Comparison of ENCODE assay signal across 14 cellular contexts in the genomic region with DNA sequence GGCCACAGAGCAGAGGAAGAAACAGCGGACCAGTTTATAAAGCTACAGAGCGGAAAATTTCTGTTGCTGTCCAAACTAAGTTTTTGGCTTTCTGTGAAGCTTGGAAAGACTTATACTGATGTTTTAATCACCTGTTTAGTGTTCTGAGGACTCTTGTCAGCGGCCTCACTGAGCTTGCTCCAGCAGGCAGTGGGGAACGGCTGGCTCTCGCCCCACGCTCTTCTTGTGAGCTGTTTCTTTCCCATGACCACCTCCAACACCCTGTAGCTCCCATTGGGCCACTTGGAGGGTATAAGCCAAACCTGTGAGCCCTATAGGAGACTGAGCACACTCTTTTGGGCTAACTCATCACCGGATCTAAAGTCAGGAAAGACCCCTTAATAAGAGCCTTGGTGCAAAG. TPM values are rescaled to one million over a fixed set of nuclear protein-coding genes. Genes with fewer than 3 reads are reported as not detected.
DNase-seq lines count a peak whose midpoint lies in the region; ATAC-seq and TF ChIP-seq lines count a peak whose summit lies in the region.
"Had no signal": no experiment of that assay in that cellular context is flagged by ENCODE, and none has a peak within 500 bp of the region (broad histone marks: within the 10 kb centered on the region; RNA-seq: fewer than 3 reads in every experiment).

No MANE protein-coding gene starts in this region.

- no peaks in the 10 kb centered on the region for H3K9me3 ChIP-seq in naive thymus-derived CD4-positive, alpha-beta T cell (ENCODE audit: control insufficient read depth in 2 of 3, low read length in 3 of 3)
- H3K9me3 ChIP-seq in thymus (ENCODE audit: control insufficient read depth) = no peaks in the 10 kb centered on the region
- H3K9me3 ChIP-seq: BE2C had no signal

- no peaks in the 10 kb centered on the region for H3K27me3 ChIP-seq in naive thymus-derived CD4-positive, alpha-beta T cell (ENCODE audit: control insufficient read depth in 2 of 2, insufficient read depth in 2 of 2, low read length in 2 of 2)
- no peaks in the 10 kb centered on the region for H3K27me3 ChIP-seq in thymus (ENCODE audit: control insufficient read depth, insufficient read depth)
- H3K27me3 ChIP-seq: BE2C had no signal

- no peaks in the 10 kb centered on the region for H3K36me3 ChIP-seq in naive thymus-derived CD4-positive, alpha-beta T cell (ENCODE audit: control insufficient read depth in 2 of 3, insufficient read depth in 3 of 3, low read length in 3 of 3)
- peaks cover 10% of the 10 kb centered on the region for H3K36me3 ChIP-seq in thymus (ENCODE audit: control insufficient read depth, insufficient read depth)
- H3K36me3 ChIP-seq: BE2C had no signal

- H3K4me1 Mint-ChIP-seq in HFFc6 (ENCODE audit: low read depth) (peaks cover 36% of the 10 kb centered on the region), WTC11 (peaks cover 8% of the 10 kb centered on the region; the same call in 1 of the 2 replicates)
- H3K4me1 Mint-ChIP-seq in naive thymus-derived CD4-positive, alpha-beta T cell = peaks cover 12 to 51% (median 35%) of the 10 kb centered on the region in 7 donors

- no peak for ATAC-seq in WTC11
- ATAC-seq in naive thymus-derived CD4-positive, alpha-beta T cell = no peak

- CTCF ChIA-PET in WTC11 (lab: Charles Lee) = interaction anchor here (0.7 to 2.6 kb wide), 8 partner anchors 9 to 250 kb away, joined by 3 to 9 read pairs (median 4); no protein-coding TSS in a partner anchor
- CTCF ChIA-PET in naive thymus-derived CD4-positive, alpha-beta T cell (lab: Charles Lee) = no interaction called here

- H3K4me3 ChIP-seq in naive thymus-derived CD4-positive, alpha-beta T cell (ENCODE audit: low read length) = no peak overlapping the region
- no peak overlapping the region for H3K4me3 ChIP-seq in thymus (ENCODE audit: low read length)
- H3K4me3 ChIP-seq: SK-N-MC had no signal

- POLR2A ChIA-PET in WTC11 (lab: Charles Lee) = interaction anchor here (0.7 kb wide), 1 partner anchor 12 kb away, joined by 6 read pairs; no protein-coding TSS in a partner anchor
- POLR2A ChIA-PET in naive thymus-derived CD4-positive, alpha-beta T cell (lab: Charles Lee) = interaction anchor here (0.5 to 1.1 kb wide), 2 partner anchors 163 to 1791 kb away, joined by 3 read pairs; no protein-coding TSS in a partner anchor

- no peak for DNase-seq in HFFc6
- DNase-seq in WTC11 (ENCODE audit: low spot score) = no peak
- DNase-seq in naive thymus-derived CD4-positive, alpha-beta T cell = no peak
- no peak for DNase-seq in cortex of kidney (lab: John Stamatoyannopoulos, UW)
- DNase-seq in GM03348 (ENCODE audit: low spot score) = no peak
- no peak for DNase-seq in DMS114 treated with DMSO at 0.1 percent for 48 hours (lab: John Stamatoyannopoulos, UW; ENCODE audit: unreplicated experiment)
- DNase-seq: BE2C; KG1; NCI-H1092; NCI-H187; NCI-H69; NK-92 treated with Interleukin-12 subunit alpha and Interleukin-12 subunit beta, amount 100 ng/mL, for 24 hours had no signal

- 95% methylated on average over 7 of the region's 7 CpGs for WGBS in thymus

- H3K9me3 Mint-ChIP-seq in HFFc6 = no peaks in the 10 kb centered on the region
- H3K9me3 Mint-ChIP-seq in WTC11 = no peaks in the 10 kb centered on the region
- H3K9me3 Mint-ChIP-seq in naive thymus-derived CD4-positive, alpha-beta T cell = no peaks in the 10 kb centered on the region

- H3K36me3 Mint-ChIP-seq in HFFc6 (ENCODE audit: low read depth) (peaks cover 15% of the 10 kb centered on the region), WTC11 (no peaks in the 10 kb centered on the region; the same call in 1 of the 2 replicates)
- peaks cover 0 to 24% (median 14%) of the 10 kb centered on the region in 5 donors for H3K36me3 Mint-ChIP-seq in naive thymus-derived CD4-positive, alpha-beta T cell

- no peak overlapping the region for H3K27ac ChIP-seq in naive thymus-derived CD4-positive, alpha-beta T cell (ENCODE audit: low read depth, low read length)
- peak overlapping the region; percentile 26 for H3K27ac ChIP-seq in thymus (ENCODE audit: low read depth)
- H3K27ac ChIP-seq: SK-N-MC had no signal

- peaks cover 0 to 11% of the 10 kb centered on the region in 2 donors for H3K4me1 ChIP-seq in naive thymus-derived CD4-positive, alpha-beta T cell (ENCODE audit: control insufficient read depth in 2 of 2, insufficient read depth in 2 of 2, low read length in 2 of 2)
- no peaks in the 10 kb centered on the region for H3K4me1 ChIP-seq in thymus (ENCODE audit: control insufficient read depth, insufficient read depth, low read length)
- H3K4me1 ChIP-seq: BE2C had no signal

- H3K4me3 Mint-ChIP-seq in HFFc6 (no peak overlapping the region), WTC11 (no peak overlapping the region)
- H3K4me3 Mint-ChIP-seq in naive thymus-derived CD4-positive, alpha-beta T cell = no peak overlapping the region

- TF ChIP-seq CTCF in HFFc6 (IDR thresholded peaks at IDR 0.05) = no peak
- no peak for TF ChIP-seq CTCF in WTC11 (IDR thresholded peaks at IDR 0.05)

- intact Hi-C loops in naive thymus-derived CD4-positive, alpha-beta T cell (cut with micrococcal nuclease) = no loop called here

- peaks cover 3% of the 10 kb centered on the region for H3K27me3 Mint-ChIP-seq in HFFc6 (ENCODE audit: insufficient read depth)
- no peaks in the 10 kb centered on the region for H3K27me3 Mint-ChIP-seq in WTC11 (ENCODE audit: low read depth)
- no peaks in the 10 kb centered on the region for H3K27me3 Mint-ChIP-seq in naive thymus-derived CD4-positive, alpha-beta T cell

- H3K27ac Mint-ChIP-seq in HFFc6 (peak overlapping the region; percentile 63; the same call in 1 of the 2 replicates), WTC11 (peak overlapping the region; percentile 68; the same call in 1 of the 2 replicates)
- peak overlapping the region in 5 of 9 donors; percentile 41 to 74 (median 62) for H3K27ac Mint-ChIP-seq in naive thymus-derived CD4-positive, alpha-beta T cell

TF ChIP-seq in WTC11, 78 proteins besides CTCF, POLR2A, EP300 and RAD21 (continues in another document):
- TF ChIP-seq MXD4 (CRISPR knock-in tag; IDR thresholded peaks at IDR 0.05; ENCODE audit: borderline replicate concordance) (no peak), ZNF263 (CRISPR knock-in tag; IDR thresholded peaks at IDR 0.05; ENCODE audit: low read depth) (no peak), ATF1 (CRISPR knock-in tag; IDR thresholded peaks at IDR 0.05) (no peak), JAZF1 (CRISPR knock-in tag; IDR thresholded peaks at IDR 0.05) (no peak), ZBTB21 (CRISPR knock-in tag; IDR thresholded peaks at IDR 0.05; ENCODE audit: borderline replicate concordance) (no peak), SP1 (CRISPR knock-in tag; conservative IDR thresholded peaks at IDR 0.05) (no peak)
- TF ChIP-seq, protein P1, sequence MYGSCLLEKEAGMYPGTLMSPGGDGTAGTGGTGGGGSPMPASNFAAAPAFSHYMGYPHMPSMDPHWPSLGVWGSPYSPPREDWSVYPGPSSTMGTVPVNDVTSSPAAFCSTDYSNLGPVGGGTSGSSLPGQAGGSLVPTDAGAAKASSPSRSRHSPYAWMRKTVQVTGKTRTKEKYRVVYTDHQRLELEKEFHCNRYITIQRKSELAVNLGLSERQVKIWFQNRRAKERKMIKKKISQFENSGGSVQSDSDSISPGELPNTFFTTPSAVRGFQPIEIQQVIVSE (CRISPR knock-in tag; IDR thresholded peaks at IDR 0.05; ENCODE audit: borderline replicate concordance) = no peak
- TF ChIP-seq, protein P2, sequence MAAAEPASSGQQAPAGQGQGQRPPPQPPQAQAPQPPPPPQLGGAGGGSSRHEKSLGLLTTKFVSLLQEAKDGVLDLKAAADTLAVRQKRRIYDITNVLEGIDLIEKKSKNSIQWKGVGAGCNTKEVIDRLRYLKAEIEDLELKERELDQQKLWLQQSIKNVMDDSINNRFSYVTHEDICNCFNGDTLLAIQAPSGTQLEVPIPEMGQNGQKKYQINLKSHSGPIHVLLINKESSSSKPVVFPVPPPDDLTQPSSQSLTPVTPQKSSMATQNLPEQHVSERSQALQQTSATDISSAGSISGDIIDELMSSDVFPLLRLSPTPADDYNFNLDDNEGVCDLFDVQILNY (CRISPR knock-in tag; IDR thresholded peaks at IDR 0.05) = no peak
- TF ChIP-seq, protein P3, sequence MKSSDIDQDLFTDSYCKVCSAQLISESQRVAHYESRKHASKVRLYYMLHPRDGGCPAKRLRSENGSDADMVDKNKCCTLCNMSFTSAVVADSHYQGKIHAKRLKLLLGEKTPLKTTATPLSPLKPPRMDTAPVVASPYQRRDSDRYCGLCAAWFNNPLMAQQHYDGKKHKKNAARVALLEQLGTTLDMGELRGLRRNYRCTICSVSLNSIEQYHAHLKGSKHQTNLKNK (CRISPR knock-in tag; IDR thresholded peaks at IDR 0.05) = no peak
- TF ChIP-seq, protein P4, sequence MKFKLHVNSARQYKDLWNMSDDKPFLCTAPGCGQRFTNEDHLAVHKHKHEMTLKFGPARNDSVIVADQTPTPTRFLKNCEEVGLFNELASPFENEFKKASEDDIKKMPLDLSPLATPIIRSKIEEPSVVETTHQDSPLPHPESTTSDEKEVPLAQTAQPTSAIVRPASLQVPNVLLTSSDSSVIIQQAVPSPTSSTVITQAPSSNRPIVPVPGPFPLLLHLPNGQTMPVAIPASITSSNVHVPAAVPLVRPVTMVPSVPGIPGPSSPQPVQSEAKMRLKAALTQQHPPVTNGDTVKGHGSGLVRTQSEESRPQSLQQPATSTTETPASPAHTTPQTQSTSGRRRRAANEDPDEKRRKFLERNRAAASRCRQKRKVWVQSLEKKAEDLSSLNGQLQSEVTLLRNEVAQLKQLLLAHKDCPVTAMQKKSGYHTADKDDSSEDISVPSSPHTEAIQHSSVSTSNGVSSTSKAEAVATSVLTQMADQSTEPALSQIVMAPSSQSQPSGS (CRISPR knock-in tag; IDR thresholded peaks at IDR 0.05; ENCODE audit: borderline replicate concordance, low read depth) = no peak
- TF ChIP-seq, protein P5, sequence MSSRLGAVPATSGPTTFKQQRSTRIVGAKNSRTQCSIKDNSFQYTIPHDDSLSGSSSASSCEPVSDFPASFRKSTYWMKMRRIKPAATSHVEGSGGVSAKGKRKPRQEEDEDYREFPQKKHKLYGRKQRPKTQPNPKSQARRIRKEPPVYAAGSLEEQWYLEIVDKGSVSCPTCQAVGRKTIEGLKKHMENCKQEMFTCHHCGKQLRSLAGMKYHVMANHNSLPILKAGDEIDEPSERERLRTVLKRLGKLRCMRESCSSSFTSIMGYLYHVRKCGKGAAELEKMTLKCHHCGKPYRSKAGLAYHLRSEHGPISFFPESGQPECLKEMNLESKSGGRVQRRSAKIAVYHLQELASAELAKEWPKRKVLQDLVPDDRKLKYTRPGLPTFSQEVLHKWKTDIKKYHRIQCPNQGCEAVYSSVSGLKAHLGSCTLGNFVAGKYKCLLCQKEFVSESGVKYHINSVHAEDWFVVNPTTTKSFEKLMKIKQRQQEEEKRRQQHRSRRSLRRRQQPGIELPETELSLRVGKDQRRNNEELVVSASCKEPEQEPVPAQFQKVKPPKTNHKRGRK (CRISPR knock-in tag; IDR thresholded peaks at IDR 0.05; ENCODE audit: borderline replicate concordance) = no peak

RNA-seq across cellular contexts. Expression of a gene that starts 48.6 kb away (rescaled TPM):
- 10 to 100 TPM; 42.7 to 51.9 (median 48.0) TPM for total RNA-seq in HFFc6 (2021; fragmentation: NEBNext Ultra II Directional; extraction: Animal tissue kit (Norgen Biotek cat#: 25700))
- total RNA-seq in WTC11 (2021) = 0.37 to 0.46 TPM (median 0.39 TPM) in 3 replicates
- total RNA-seq in naive thymus-derived CD4-positive, alpha-beta T cell = 100 to 1,000 TPM in 1 of 5 experiments, 1 to 10 TPM in 4; 1.4 to 128 (median 6.3) TPM
- polyA plus RNA-seq in naive thymus-derived CD4-positive, alpha-beta T cell = under 1 TPM; 0.56 to 0.83 TPM
- polyA plus RNA-seq in thymus = 4.2 TPM
